In the genomic region with DNA sequence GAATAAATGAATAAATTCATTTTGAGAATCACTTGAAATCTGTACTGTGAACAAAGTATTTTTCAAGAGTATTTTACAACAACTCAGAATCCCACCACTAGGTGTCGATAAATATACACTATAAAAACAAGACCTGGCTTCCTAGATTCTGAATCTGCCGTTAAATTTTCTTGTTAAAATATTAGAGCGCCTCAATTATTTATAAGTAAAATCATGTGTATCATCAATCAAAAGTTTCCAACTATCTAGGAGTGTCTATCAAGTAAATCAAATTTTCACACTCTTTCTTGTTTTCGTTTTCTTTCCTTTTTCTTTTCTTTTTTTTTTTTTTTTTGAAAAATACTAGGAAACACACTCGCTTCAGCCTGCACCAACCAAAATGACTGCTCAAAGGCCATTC, we compare ENCODE assay signal across 8 cellular contexts.
DNase-seq lines count a peak whose midpoint lies in the region; ATAC-seq lines count a peak whose summit lies in the region.

No MANE protein-coding gene starts in this region.

- H3K27me3 Mint-ChIP-seq in T-helper 17 cell: peaks cover 27% of the 10 kb centered on the region

- peak overlapping the region; percentile 39 for H3K27ac Mint-ChIP-seq in T-helper 17 cell

- H3K9me3 ChIP-seq in T-helper 17 cell (ENCODE audit: control insufficient read depth, low read length, poor library complexity, severe bottlenecking): no peaks in the 10 kb centered on the region

- ATAC-seq in T-helper 17 cell (peak; percentile 47), GM19328 (IDR thresholded peaks at IDR 0.05; ENCODE audit: unreplicated experiment) (no peak)

- peaks cover 8% of the 10 kb centered on the region for H3K4me1 Mint-ChIP-seq in T-helper 17 cell

- H3K4me3 Mint-ChIP-seq in T-helper 17 cell: no peak overlapping the region

- H3K36me3 Mint-ChIP-seq in T-helper 17 cell (ENCODE audit: low read depth): no peaks in the 10 kb centered on the region

- DNase-seq in NCI-H1436 (lab: John Stamatoyannopoulos, UW) (peak; percentile 22), NCI-H1436 treated with DMSO at 0.1 percent for 48 hours (lab: John Stamatoyannopoulos, UW) (no peak), LoVo (ENCODE audit: low spot score) (peak; percentile 70), T-helper 17 cell (no peak), glomerular visceral epithelial cell (ENCODE audit: extremely low spot score) (peak; percentile 36), smooth muscle cell of the brain vasculature (ENCODE audit: low read depth, low spot score) (peak; percentile 26), HuH-7 (ENCODE audit: low spot score) (no peak)

Comparison
In these comparisons a context has a peak if more than half of its experiments do, and no peak if none do; other contexts are left out.
1. DNase-seq: peak in NCI-H1436 (single experiment), LoVo (single experiment), glomerular visceral epithelial cell (single experiment) and smooth muscle cell of the brain vasculature (single experiment); none in NCI-H1436 treated with DMSO at 0.1 percent for 48 hours (single experiment), T-helper 17 cell (0 of 3) and HuH-7 (single experiment).